ENCODE assay signal across 8 cellular contexts in the genomic region with DNA sequence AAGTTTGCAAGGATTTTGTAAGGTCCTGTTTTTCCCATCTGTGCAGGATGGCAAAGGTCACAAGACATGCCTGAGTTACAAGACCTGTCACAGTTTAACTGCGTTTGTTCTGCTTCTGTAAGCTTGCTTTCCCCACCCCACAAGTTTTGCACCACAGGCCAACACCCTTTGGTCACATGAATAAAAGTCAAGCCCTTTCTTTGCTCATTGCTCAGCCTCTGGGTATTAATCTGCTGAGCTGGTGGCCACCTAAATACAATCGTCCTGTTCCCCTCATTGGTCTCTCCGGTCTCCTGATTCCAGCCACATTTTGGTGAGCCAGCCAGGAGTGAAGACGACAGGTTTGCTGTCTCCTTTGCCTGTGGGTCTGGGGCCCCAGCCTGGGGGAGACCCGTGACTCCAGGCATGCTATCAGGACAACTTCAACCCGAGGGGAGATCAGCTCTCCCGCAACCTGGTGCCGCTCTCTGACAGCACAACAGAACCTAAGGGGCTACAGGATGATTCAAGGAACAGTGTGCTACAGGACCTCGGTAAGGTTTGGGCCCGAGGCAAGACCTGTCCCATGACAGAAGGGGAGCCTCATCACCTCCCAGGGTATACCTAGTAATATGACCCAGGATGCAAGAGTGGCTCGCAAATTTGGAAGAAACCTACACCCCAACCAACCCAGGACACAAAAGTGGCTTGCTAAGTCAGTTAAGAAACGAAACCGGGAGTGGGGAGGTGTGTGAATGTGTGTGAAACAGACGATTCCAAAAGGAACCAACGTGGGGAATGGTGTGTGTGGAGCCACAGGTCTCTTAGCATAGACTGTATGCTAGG.
DNase-seq lines count a peak whose midpoint lies in the region; ATAC-seq and TF ChIP-seq lines count a peak whose summit lies in the region.

No MANE protein-coding gene starts in this region.

- DNase-seq in GM12864 (ENCODE audit: low read depth) (no peak), SW 1271 (lab: John Stamatoyannopoulos, UW) (no peak), sciatic nerve (ENCODE audit: low spot score) (no peak)
- peak; percentile 15 for DNase-seq in activated naive CD4-positive, alpha-beta T cell treated with anti-CD3 and anti-CD28 coated beads for 36 hours

- H3K9me3 ChIP-seq in mucosa of stomach (ENCODE audit: control insufficient read depth, low read length), result no peaks in the 10 kb centered on the region

- CTCF ChIA-PET in activated naive CD4-positive, alpha-beta T cell treated with anti-CD3 and anti-CD28 coated beads for 36 hours (lab: Charles Lee), result interaction anchor here (1.4 kb wide), 1 partner anchor 65 kb away, joined by 9 read pairs; no protein-coding TSS in a partner anchor

- ATAC-seq in HG03432 (IDR thresholded peaks at IDR 0.05; ENCODE audit: unreplicated experiment) (peak; percentile 51), GM18517 (IDR thresholded peaks at IDR 0.05; ENCODE audit: unreplicated experiment) (no peak), sciatic nerve (no peak), GM18505 (IDR thresholded peaks at IDR 0.05; ENCODE audit: unreplicated experiment) (no peak)

- H3K4me3 Mint-ChIP-seq in activated naive CD4-positive, alpha-beta T cell treated with anti-CD3 and anti-CD28 coated beads for 36 hours, result peak overlapping the region; percentile 85

- H3K4me3 ChIP-seq in GM12864 (ENCODE audit: low read depth, low read length) (peak overlapping the region; percentile 65), mucosa of stomach (ENCODE audit: low read length) (peak overlapping the region; percentile 82)

- no peaks in the 10 kb centered on the region for H3K27me3 Mint-ChIP-seq in activated naive CD4-positive, alpha-beta T cell treated with anti-CD3 and anti-CD28 coated beads for 36 hours (ENCODE audit: low read depth)

- peaks cover 53% of the 10 kb centered on the region for H3K4me1 Mint-ChIP-seq in activated naive CD4-positive, alpha-beta T cell treated with anti-CD3 and anti-CD28 coated beads for 36 hours (ENCODE audit: low read depth)

- no peaks in the 10 kb centered on the region for H3K36me3 Mint-ChIP-seq in activated naive CD4-positive, alpha-beta T cell treated with anti-CD3 and anti-CD28 coated beads for 36 hours (ENCODE audit: low read depth)

- H3K4me1 ChIP-seq in mucosa of stomach (ENCODE audit: control insufficient read depth, insufficient read depth, low read length), result peaks cover 22% of the 10 kb centered on the region

- H3K9ac ChIP-seq in mucosa of stomach (ENCODE audit: low read length), result peak overlapping the region; percentile 89

- peak overlapping the region; percentile 95 for H3K27ac Mint-ChIP-seq in activated naive CD4-positive, alpha-beta T cell treated with anti-CD3 and anti-CD28 coated beads for 36 hours

- TF ChIP-seq POLR2A in GM18505 (IDR thresholded peaks at IDR 0.05; ENCODE audit: borderline replicate concordance, extremely low read depth, insufficient read depth, insufficient read length), result no peak

- no peaks in the 10 kb centered on the region for H3K36me3 ChIP-seq in mucosa of stomach (ENCODE audit: control insufficient read depth, insufficient read depth, low read length)

- intact Hi-C loops in activated naive CD4-positive, alpha-beta T cell treated with anti-CD3 and anti-CD28 coated beads for 36 hours (cut with micrococcal nuclease), result loop anchor here (1.0 to 2.0 kb wide), 4 partner anchors 54 to 162 kb away; partner anchors contain the start of gene RPS4Y1
- intact Hi-C loops in sciatic nerve (cut with DNase I), result no loop called here

- H3K9me3 Mint-ChIP-seq in activated naive CD4-positive, alpha-beta T cell treated with anti-CD3 and anti-CD28 coated beads for 36 hours, result no peaks in the 10 kb centered on the region

- no peak for TF ChIP-seq CTCF in GM12864 (IDR thresholded peaks at IDR 0.05; ENCODE audit: low read depth, low read length, missing control alignments)

- H3K27me3 ChIP-seq in mucosa of stomach (ENCODE audit: control insufficient read depth, insufficient read depth, low read length), result no peaks in the 10 kb centered on the region
